In the genomic region with DNA sequence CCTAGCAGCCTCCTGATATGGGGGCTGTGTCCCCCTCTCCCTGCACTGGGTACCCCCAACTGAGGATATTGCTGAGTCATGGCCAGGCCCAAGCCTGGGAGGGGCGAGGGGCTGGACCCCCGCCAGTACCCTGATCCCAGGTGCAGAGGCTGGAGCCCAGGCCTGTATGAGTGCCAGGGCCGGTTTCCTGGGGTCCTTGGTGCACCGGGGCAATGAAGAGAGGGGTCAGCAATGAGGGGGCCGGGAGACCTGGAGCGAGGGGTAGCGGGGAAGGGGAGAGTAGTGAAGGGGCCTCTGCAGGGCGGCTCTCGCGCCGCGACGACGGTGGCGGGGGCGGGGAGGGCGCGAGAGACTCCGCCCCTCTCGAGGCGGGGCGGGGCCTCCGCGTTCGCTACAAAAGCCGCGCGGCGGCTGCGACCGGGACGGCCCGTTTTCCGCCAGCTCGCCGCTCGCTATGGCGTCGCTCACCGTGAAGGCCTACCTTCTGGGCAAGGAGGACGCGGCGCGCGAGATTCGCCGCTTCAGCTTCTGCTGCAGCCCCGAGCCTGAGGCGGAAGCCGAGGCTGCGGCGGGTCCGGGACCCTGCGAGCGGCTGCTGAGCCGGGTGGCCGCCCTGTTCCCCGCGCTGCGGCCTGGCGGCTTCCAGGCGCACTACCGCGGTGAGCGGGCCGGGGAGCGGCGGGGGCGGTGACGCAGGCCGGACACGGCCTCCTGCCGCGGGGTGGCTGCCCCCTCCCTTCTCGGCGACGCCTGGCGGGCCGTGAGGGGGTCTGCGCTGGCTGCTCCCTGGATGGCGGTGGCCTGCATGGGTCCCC, we compare ENCODE assay signal across 1 cellular context.
TF ChIP-seq lines count a peak whose summit lies in the region.

A gene (plus strand): TSS at position 423 of the 815 bp plus-strand sequence. CDS start 32 bp downstream, at position 455.

TF ChIP-seq in HepG2, 621 proteins besides CTCF, POLR2A, EP300 and RAD21 (continued from another document):
- TF ChIP-seq, protein P1, sequence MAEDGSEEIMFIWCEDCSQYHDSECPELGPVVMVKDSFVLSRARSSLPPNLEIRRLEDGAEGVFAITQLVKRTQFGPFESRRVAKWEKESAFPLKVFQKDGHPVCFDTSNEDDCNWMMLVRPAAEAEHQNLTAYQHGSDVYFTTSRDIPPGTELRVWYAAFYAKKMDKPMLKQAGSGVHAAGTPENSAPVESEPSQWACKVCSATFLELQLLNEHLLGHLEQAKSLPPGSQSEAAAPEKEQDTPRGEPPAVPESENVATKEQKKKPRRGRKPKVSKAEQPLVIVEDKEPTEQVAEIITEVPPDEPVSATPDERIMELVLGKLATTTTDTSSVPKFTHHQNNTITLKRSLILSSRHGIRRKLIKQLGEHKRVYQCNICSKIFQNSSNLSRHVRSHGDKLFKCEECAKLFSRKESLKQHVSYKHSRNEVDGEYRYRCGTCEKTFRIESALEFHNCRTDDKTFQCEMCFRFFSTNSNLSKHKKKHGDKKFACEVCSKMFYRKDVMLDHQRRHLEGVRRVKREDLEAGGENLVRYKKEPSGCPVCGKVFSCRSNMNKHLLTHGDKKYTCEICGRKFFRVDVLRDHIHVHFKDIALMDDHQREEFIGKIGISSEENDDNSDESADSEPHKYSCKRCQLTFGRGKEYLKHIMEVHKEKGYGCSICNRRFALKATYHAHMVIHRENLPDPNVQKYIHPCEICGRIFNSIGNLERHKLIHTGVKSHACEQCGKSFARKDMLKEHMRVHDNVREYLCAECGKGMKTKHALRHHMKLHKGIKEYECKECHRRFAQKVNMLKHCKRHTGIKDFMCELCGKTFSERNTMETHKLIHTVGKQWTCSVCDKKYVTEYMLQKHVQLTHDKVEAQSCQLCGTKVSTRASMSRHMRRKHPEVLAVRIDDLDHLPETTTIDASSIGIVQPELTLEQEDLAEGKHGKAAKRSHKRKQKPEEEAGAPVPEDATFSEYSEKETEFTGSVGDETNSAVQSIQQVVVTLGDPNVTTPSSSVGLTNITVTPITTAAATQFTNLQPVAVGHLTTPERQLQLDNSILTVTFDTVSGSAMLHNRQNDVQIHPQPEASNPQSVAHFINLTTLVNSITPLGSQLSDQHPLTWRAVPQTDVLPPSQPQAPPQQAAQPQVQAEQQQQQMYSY (CRISPR knock-in tag; IDR thresholded peaks at IDR 0.05), result no peak
- no peak for TF ChIP-seq PITX1 (CRISPR knock-in tag; IDR thresholded peaks at IDR 0.05)
- TF ChIP-seq ZC3H13 (CRISPR knock-in tag; IDR thresholded peaks at IDR 0.05), result peak; percentile 75
- TF ChIP-seq ZNF256 (CRISPR knock-in tag; conservative IDR thresholded peaks at IDR 0.05), result no peak
- TF ChIP-seq, protein P2, sequence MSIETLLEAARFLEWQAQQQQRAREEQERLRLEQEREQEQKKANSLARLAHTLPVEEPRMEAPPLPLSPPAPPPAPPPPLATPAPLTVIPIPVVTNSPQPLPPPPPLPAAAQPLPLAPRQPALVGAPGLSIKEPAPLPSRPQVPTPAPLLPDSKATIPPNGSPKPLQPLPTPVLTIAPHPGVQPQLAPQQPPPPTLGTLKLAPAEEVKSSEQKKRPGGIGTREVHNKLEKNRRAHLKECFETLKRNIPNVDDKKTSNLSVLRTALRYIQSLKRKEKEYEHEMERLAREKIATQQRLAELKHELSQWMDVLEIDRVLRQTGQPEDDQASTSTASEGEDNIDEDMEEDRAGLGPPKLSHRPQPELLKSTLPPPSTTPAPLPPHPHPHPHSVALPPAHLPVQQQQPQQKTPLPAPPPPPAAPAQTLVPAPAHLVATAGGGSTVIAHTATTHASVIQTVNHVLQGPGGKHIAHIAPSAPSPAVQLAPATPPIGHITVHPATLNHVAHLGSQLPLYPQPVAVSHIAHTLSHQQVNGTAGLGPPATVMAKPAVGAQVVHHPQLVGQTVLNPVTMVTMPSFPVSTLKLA (IDR thresholded peaks at IDR 0.05), result no peak
- TF ChIP-seq ZNF724P (CRISPR knock-in tag; IDR thresholded peaks at IDR 0.05; ENCODE audit: borderline replicate concordance), result 0 out of 2 replicates have a peak, but pooled peaks have one; percentile 14
- 0 out of 2 replicates have a peak, but pooled peaks have one; percentile 16 for TF ChIP-seq NRL (CRISPR knock-in tag; IDR thresholded peaks at IDR 0.05; ENCODE audit: borderline replicate concordance)
- peak; percentile 53; the same call in 1 of the 2 replicates for TF ChIP-seq ZNF773 (CRISPR knock-in tag; IDR thresholded peaks at IDR 0.05; ENCODE audit: borderline replicate concordance)
- TF ChIP-seq ATM (IDR thresholded peaks at IDR 0.05; ENCODE audit: borderline replicate concordance), result no peak
- no peak for TF ChIP-seq ZNF383 (CRISPR knock-in tag; IDR thresholded peaks at IDR 0.05; ENCODE audit: borderline replicate concordance)
- peak; percentile 82; the same call in 1 of the 2 replicates for TF ChIP-seq GTF2F1 (IDR thresholded peaks at IDR 0.05; ENCODE audit: low read length)
- 0 out of 2 replicates have a peak, but pooled peaks have one; percentile 41 for TF ChIP-seq KLF9 (CRISPR knock-in tag; IDR thresholded peaks at IDR 0.05; ENCODE audit: low read depth)
- TF ChIP-seq, protein P3, sequence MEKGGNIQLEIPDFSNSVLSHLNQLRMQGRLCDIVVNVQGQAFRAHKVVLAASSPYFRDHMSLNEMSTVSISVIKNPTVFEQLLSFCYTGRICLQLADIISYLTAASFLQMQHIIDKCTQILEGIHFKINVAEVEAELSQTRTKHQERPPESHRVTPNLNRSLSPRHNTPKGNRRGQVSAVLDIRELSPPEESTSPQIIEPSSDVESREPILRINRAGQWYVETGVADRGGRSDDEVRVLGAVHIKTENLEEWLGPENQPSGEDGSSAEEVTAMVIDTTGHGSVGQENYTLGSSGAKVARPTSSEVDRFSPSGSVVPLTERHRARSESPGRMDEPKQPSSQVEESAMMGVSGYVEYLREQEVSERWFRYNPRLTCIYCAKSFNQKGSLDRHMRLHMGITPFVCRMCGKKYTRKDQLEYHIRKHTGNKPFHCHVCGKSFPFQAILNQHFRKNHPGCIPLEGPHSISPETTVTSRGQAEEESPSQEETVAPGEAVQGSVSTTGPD (CRISPR knock-in tag; IDR thresholded peaks at IDR 0.05), result 0 out of 2 replicates have a peak, but pooled peaks have one; percentile 34
- TF ChIP-seq GATA4 (IDR thresholded peaks at IDR 0.05; ENCODE audit: borderline replicate concordance, low read depth), result peak; percentile 86
- TF ChIP-seq ZNF567 (CRISPR knock-in tag; IDR thresholded peaks at IDR 0.05; ENCODE audit: borderline replicate concordance), result 0 out of 2 replicates have a peak, but pooled peaks have one; percentile 55
- TF ChIP-seq MTA1 (CRISPR knock-in tag; IDR thresholded peaks at IDR 0.05; ENCODE audit: borderline replicate concordance), result 0 out of 2 replicates have a peak, but pooled peaks have one; percentile 39
- peak; percentile 44; the same call in 1 of the 2 replicates for TF ChIP-seq ZNF160 (CRISPR knock-in tag; IDR thresholded peaks at IDR 0.05)
- 0 out of 2 replicates have a peak, but pooled peaks have one; percentile 6 for TF ChIP-seq MEF2D (CRISPR knock-in tag; IDR thresholded peaks at IDR 0.05)
- TF ChIP-seq, protein P4, sequence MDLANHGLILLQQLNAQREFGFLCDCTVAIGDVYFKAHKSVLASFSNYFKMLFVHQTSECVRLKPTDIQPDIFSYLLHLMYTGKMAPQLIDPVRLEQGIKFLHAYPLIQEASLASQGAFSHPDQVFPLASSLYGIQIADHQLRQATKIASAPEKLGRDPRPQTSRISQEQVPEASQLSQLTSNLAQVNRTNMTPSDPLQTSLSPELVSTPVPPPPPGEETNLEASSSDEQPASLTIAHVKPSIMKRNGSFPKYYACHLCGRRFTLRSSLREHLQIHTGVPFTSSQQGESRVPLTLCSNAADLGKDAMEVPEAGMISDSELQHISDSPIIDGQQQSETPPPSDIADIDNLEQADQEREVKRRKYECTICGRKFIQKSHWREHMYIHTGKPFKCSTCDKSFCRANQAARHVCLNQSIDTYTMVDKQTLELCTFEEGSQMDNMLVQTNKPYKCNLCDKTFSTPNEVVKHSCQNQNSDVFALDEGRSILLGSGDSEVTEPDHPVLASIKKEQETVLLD (CRISPR knock-in tag; IDR thresholded peaks at IDR 0.05; ENCODE audit: low read depth), result peak; percentile 50; the same call in 1 of the 2 replicates
- peak; percentile 98 for TF ChIP-seq MAFG (CRISPR knock-in tag; IDR thresholded peaks at IDR 0.05)
- TF ChIP-seq ZNF329 (CRISPR knock-in tag; IDR thresholded peaks at IDR 0.05; ENCODE audit: low read depth), result 0 out of 2 replicates have a peak, but pooled peaks have one; percentile 52
- TF ChIP-seq, protein P5, sequence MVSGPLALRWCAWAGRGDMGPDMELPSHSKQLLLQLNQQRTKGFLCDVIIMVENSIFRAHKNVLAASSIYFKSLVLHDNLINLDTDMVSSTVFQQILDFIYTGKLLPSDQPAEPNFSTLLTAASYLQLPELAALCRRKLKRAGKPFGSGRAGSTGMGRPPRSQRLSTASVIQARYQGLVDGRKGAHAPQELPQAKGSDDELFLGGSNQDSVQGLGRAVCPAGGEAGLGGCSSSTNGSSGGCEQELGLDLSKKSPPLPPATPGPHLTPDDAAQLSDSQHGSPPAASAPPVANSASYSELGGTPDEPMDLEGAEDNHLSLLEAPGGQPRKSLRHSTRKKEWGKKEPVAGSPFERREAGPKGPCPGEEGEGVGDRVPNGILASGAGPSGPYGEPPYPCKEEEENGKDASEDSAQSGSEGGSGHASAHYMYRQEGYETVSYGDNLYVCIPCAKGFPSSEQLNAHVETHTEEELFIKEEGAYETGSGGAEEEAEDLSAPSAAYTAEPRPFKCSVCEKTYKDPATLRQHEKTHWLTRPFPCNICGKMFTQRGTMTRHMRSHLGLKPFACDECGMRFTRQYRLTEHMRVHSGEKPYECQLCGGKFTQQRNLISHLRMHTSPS (CRISPR knock-in tag; IDR thresholded peaks at IDR 0.05; ENCODE audit: low read depth), result no peak
